In genomic region chrX:72569786-72570185, GRCh38 we compare ENCODE assay signal across 15 cellular contexts. TPM values are rescaled to one million over a fixed set of nuclear protein-coding genes. Genes with fewer than 3 reads are reported as not detected.
A peak's percentile ranks its signal among the peaks of the same experiment; 100 is the strongest.
DNase-seq lines count a peak whose midpoint lies in the region; ATAC-seq, FAIRE-seq and TF ChIP-seq lines count a peak whose summit lies in the region.
"Had no signal": no experiment of that assay in that cellular context is flagged by ENCODE, and none has a peak within 500 bp of the region (broad histone marks: within the 10 kb centered on the region; RNA-seq: fewer than 3 reads in every experiment).

No MANE protein-coding gene starts in this region.

- H3K4me3 ChIP-seq in keratinocyte (ENCODE audit: control insufficient read depth in 2 of 3, extremely low read depth in 1 of 3, insufficient read depth in 2 of 3, low read depth in 1 of 3, low read length in 3 of 3) = no peak overlapping the region
- H3K4me3 ChIP-seq: skin epidermis had no signal

- no peaks in the 10 kb centered on the region for H3K4me1 ChIP-seq in keratinocyte (ENCODE audit: control insufficient read depth, extremely low read depth, insufficient read depth, low read length)

- CTCF ChIA-PET in activated CD8-positive, alpha-beta T cell treated with anti-CD3 and anti-CD28 coated beads for 36 hours (lab: Charles Lee) = interaction anchor here (1.7 kb wide), 1 partner anchor 15 kb away, joined by 4 read pairs; no protein-coding TSS in a partner anchor
- CTCF ChIA-PET in activated CD8-positive, alpha-beta T cell treated with anti-CD3 and anti-CD28 coated beads, Interleukin-2, amount 10 ng/mL, durations not matched to agents 7 days and 5 days (lab: Charles Lee) = no interaction called here

- H3K9me1 ChIP-seq in keratinocyte (ENCODE audit: control insufficient read depth, extremely low read depth, insufficient read depth, low read length) = no peaks in the 10 kb centered on the region

- dilution Hi-C loops in keratinocyte (cut with MboI; ENCODE audit: extremely low pct_ligation_motif_present, low sequenced_read_pairs) = no loop called here

- H3K4me3 Mint-ChIP-seq in activated CD8-positive, alpha-beta T cell treated with anti-CD3 and anti-CD28 coated beads for 36 hours = no peak overlapping the region
- no peak overlapping the region for H3K4me3 Mint-ChIP-seq in activated CD8-positive, alpha-beta T cell treated with anti-CD3 and anti-CD28 coated beads, Interleukin-2, amount 10 ng/mL, durations not matched to agents 7 days and 5 days
- H3K4me3 Mint-ChIP-seq: WTC11 had no signal

- no peak overlapping the region for H3K9ac ChIP-seq in keratinocyte (ENCODE audit: control insufficient read depth, extremely low read depth, insufficient read depth, low read length)

- POLR2A ChIA-PET in activated CD8-positive, alpha-beta T cell treated with anti-CD3 and anti-CD28 coated beads for 36 hours (lab: Charles Lee) = no interaction called here
- POLR2A ChIA-PET in activated CD8-positive, alpha-beta T cell treated with anti-CD3 and anti-CD28 coated beads, Interleukin-2, amount 10 ng/mL, durations not matched to agents 7 days and 5 days (lab: Charles Lee) = no interaction called here

- no peak overlapping the region for H3K27ac ChIP-seq in keratinocyte (ENCODE audit: control insufficient read depth, insufficient read depth, low read length)
- H3K27ac ChIP-seq: skin epidermis had no signal

- peaks cover 14% of the 10 kb centered on the region for H3K36me3 Mint-ChIP-seq in activated CD8-positive, alpha-beta T cell treated with anti-CD3 and anti-CD28 coated beads for 36 hours (ENCODE audit: low read depth)
- peaks cover 25% of the 10 kb centered on the region for H3K36me3 Mint-ChIP-seq in activated CD8-positive, alpha-beta T cell treated with anti-CD3 and anti-CD28 coated beads, Interleukin-2, amount 10 ng/mL, durations not matched to agents 7 days and 5 days (ENCODE audit: low read depth)

- no peaks in the 10 kb centered on the region for H3K9me3 Mint-ChIP-seq in activated CD8-positive, alpha-beta T cell treated with anti-CD3 and anti-CD28 coated beads for 36 hours
- no peaks in the 10 kb centered on the region for H3K9me3 Mint-ChIP-seq in activated CD8-positive, alpha-beta T cell treated with anti-CD3 and anti-CD28 coated beads, Interleukin-2, amount 10 ng/mL, durations not matched to agents 7 days and 5 days (ENCODE audit: insufficient read depth)
- H3K9me3 Mint-ChIP-seq: activated T-helper 2 cell treated with anti-CD3 and anti-CD28 coated beads, Interferon-gamma antibody, Interleukin-2, Interleukin-4, amounts not matched to agents 10 μg/mL and 5 μg/mL and 100 μg/mL, durations not matched to agents 14 hours and 24 hours and 36 hours; WTC11 had no signal

- peaks cover 7% of the 10 kb centered on the region for H3K79me2 ChIP-seq in keratinocyte (ENCODE audit: control insufficient read depth, insufficient read depth, low read length)

- no peak overlapping the region for H2AFZ ChIP-seq in keratinocyte (ENCODE audit: control insufficient read depth, low read length)

- H3K27me3 ChIP-seq in keratinocyte (ENCODE audit: control insufficient read depth, extremely low read depth, insufficient read depth, low read length) = no peaks in the 10 kb centered on the region

- H3K9me3 ChIP-seq in keratinocyte (ENCODE audit: control insufficient read depth, low read depth, low read length) = no peaks in the 10 kb centered on the region

- intact Hi-C loops in activated CD8-positive, alpha-beta T cell treated with anti-CD3 and anti-CD28 coated beads for 36 hours (cut with micrococcal nuclease) = no loop called here

- FAIRE-seq in keratinocyte (lab: Jason Lieb, UNC) = no peak
- FAIRE-seq: GM18507 had no signal

- peaks cover 8% of the 10 kb centered on the region for H3K4me1 Mint-ChIP-seq in activated CD8-positive, alpha-beta T cell treated with anti-CD3 and anti-CD28 coated beads for 36 hours (ENCODE audit: low read depth)
- peaks cover 13% of the 10 kb centered on the region for H3K4me1 Mint-ChIP-seq in activated CD8-positive, alpha-beta T cell treated with anti-CD3 and anti-CD28 coated beads, Interleukin-2, amount 10 ng/mL, durations not matched to agents 7 days and 5 days (ENCODE audit: low read depth)
- H3K4me1 Mint-ChIP-seq: nephron had no signal

- no peak for ATAC-seq in activated CD8-positive, alpha-beta T cell treated with anti-CD3 and anti-CD28 coated beads for 36 hours
- no peak for ATAC-seq in activated CD8-positive, alpha-beta T cell treated with anti-CD3 and anti-CD28 coated beads, Interleukin-2, amount 10 ng/mL, durations not matched to agents 7 days and 5 days
- ATAC-seq in GM18868 (IDR thresholded peaks at IDR 0.05; ENCODE audit: unreplicated experiment) (no peak), GM21723 (IDR thresholded peaks at IDR 0.05; ENCODE audit: unreplicated experiment) (no peak)
- ATAC-seq: WTC11 had no signal

- H3K27ac Mint-ChIP-seq in activated CD8-positive, alpha-beta T cell treated with anti-CD3 and anti-CD28 coated beads for 36 hours = no peak overlapping the region
- H3K27ac Mint-ChIP-seq in activated CD8-positive, alpha-beta T cell treated with anti-CD3 and anti-CD28 coated beads, Interleukin-2, amount 10 ng/mL, durations not matched to agents 7 days and 5 days = no peak overlapping the region
- H3K27ac Mint-ChIP-seq: activated T-helper 2 cell treated with anti-CD3 and anti-CD28 coated beads, Interferon-gamma antibody, Interleukin-2, Interleukin-4, amounts not matched to agents 10 μg/mL and 5 μg/mL and 100 μg/mL, durations not matched to agents 14 hours and 24 hours and 36 hours; nephron; WTC11 had no signal

- peak; percentile 33 for DNase-seq in activated CD8-positive, alpha-beta T cell treated with anti-CD3 and anti-CD28 coated beads for 36 hours
- DNase-seq in activated CD8-positive, alpha-beta T cell treated with anti-CD3 and anti-CD28 coated beads, Interleukin-2, amount 10 ng/mL, durations not matched to agents 7 days and 5 days = no peak
- DNase-seq in HT1080 (ENCODE audit: low read depth) (peak; percentile 56), amniotic epithelial cell (ENCODE audit: low read depth) (peak; percentile 90), keratinocyte (ENCODE audit: low read depth, low spot score) (no peak), D341Med (ENCODE audit: low spot score) (no peak)
- DNase-seq: AML-193, NCI-H446 had no signal

- H3K27me3 Mint-ChIP-seq in activated CD8-positive, alpha-beta T cell treated with anti-CD3 and anti-CD28 coated beads for 36 hours = no peaks in the 10 kb centered on the region
- peaks cover 1% of the 10 kb centered on the region for H3K27me3 Mint-ChIP-seq in activated CD8-positive, alpha-beta T cell treated with anti-CD3 and anti-CD28 coated beads, Interleukin-2, amount 10 ng/mL, durations not matched to agents 7 days and 5 days (ENCODE audit: low read depth)

- peaks cover 2% of the 10 kb centered on the region in 2 experiments for H3K36me3 ChIP-seq in keratinocyte (ENCODE audit: control insufficient read depth in 2 of 2, extremely low read depth in 1 of 2, insufficient read depth in 2 of 2, low read length in 2 of 2)

- no peak for TF ChIP-seq CTCF in activated CD8-positive, alpha-beta T cell treated with anti-CD3 and anti-CD28 coated beads for 36 hours (IDR thresholded peaks at IDR 0.05)
- peak; percentile 10 to 19 (median 13) for TF ChIP-seq CTCF in keratinocyte (optimal IDR thresholded peaks at IDR 0.05 in 1 of 3, IDR thresholded peaks at IDR 0.05 in 1 of 3, conservative IDR thresholded peaks at IDR 0.05 in 1 of 3; ENCODE audit: extremely low read depth in 1 of 3, insufficient read depth in 2 of 3, low read length in 3 of 3)

- H3K4me2 ChIP-seq in keratinocyte (ENCODE audit: control insufficient read depth, extremely low read depth, insufficient read depth, low read depth, low read length) = no peak overlapping the region

- no peaks in the 10 kb centered on the region for H4K20me1 ChIP-seq in keratinocyte (ENCODE audit: control insufficient read depth, extremely low read depth, insufficient read depth, low read length)

RNA-seq across cellular contexts. Expression of gene HDAC8, which starts 2.9 kb away (rescaled TPM):
- total RNA-seq in activated CD8-positive, alpha-beta T cell treated with anti-CD3 and anti-CD28 coated beads for 36 hours = 10 to 100 TPM; 14.6 to 17.8 TPM
- total RNA-seq in activated CD8-positive, alpha-beta T cell treated with anti-CD3 and anti-CD28 coated beads, Interleukin-2, amount 10 ng/mL, durations not matched to agents 7 days and 5 days = 10 to 100 TPM; 23.6 to 23.8 TPM
- total RNA-seq in HT1080 (2014; rRNA removed; shearing (Covaris generic)) = 27.0 and 34.3 TPM in 2 replicates
- 17.3 and 18.0 TPM in 2 replicates for polyA plus RNA-seq in HT1080 (2015; cell fraction: cytosol; rRNA removed)
- polyA plus RNA-seq in HT1080 (2015; cell fraction: nucleus; rRNA removed) = 11.0 and 14.1 TPM in 2 replicates
- polyA plus RNA-seq in keratinocyte = 22.4 to 27.3 TPM (median 23.8 TPM) in 3 replicates
- polyA plus RNA-seq in keratinocyte (2011; ENCODE audit: low read depth) = 17.0 TPM
- polyA plus RNA-seq in keratinocyte (2011; cell fraction: cytosol; rRNA removed) = 18.5 and 26.8 TPM in 2 replicates
- 27.8 and 30.1 TPM in 2 replicates for polyA plus RNA-seq in keratinocyte (2011; cell fraction: nucleus; rRNA removed)
- polyA plus RNA-seq in keratinocyte (2012; ENCODE audit: low replicate concordance) = 16.6 and 20.4 TPM in 2 replicates
- polyA minus RNA-seq in keratinocyte = 23.5 to 47.3 TPM (median 24.6 TPM) in 3 replicates
- polyA minus RNA-seq in keratinocyte (2011; cell fraction: cytosol; rRNA and poly(A)+ RNA removed) = 10.0 TPM
- 33.4 and 74.2 TPM in 2 replicates for polyA minus RNA-seq in keratinocyte (2011; cell fraction: nucleus; rRNA and poly(A)+ RNA removed)

Comparison
In these comparisons a context has a peak if more than half of its experiments do, and no peak if none do; other contexts are left out.
1. DNase-seq: peak in activated CD8-positive, alpha-beta T cell treated with anti-CD3 and anti-CD28 coated beads for 36 hours (single experiment), HT1080 (single experiment) and amniotic epithelial cell (single experiment); none in activated CD8-positive, alpha-beta T cell treated with anti-CD3 and anti-CD28 coated beads, Interleukin-2, amount 10 ng/mL, durations not matched to agents 7 days and 5 days (single experiment), keratinocyte (single experiment) and D341Med (single experiment).